In the genomic region with DNA sequence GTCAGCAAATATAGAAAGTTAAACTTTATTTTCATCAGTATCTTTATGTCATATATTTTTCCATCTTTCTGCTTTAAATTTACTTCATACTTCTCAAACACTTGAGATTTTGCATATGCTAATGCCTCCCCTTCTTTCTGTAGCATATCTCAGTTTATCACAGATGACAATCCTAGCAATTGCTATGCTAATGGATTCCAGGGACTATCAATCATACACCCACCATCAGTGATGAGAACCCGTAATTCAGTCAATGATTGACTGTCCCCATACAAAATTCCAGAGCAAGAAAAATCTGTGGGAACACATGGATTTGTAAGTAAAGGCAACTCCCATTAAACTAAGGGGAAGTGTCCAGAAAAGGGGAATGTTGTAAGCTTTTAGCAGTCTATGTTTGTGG, we compare ENCODE assay signal across 33 cellular contexts.
"Had no signal": no experiment of that assay in that cellular context is flagged by ENCODE, and none has a peak within 500 bp of the region (broad histone marks: within the 10 kb centered on the region; RNA-seq: fewer than 3 reads in every experiment).

No MANE protein-coding gene starts in this region.

- H3K27me3 ChIP-seq: MG63 had no signal

- H3K4me3 ChIP-seq: MG63 had no signal

- H3K36me3 ChIP-seq: MG63 had no signal

- H3K9me3 ChIP-seq: MG63 had no signal

- DNase-seq: Karpas-422, MG63, MM.1S, MV-4-11, NCI-H1048, NCI-H1092, NCI-H1092 treated with DMSO at 0.1 percent for 48 hours, NCI-H1105, NCI-H1105 treated with DMSO at 0.1 percent for 48 hours, NCI-H1417, NCI-H1417 treated with DMSO at 0.1 percent for 48 hours, NCI-H1436, NCI-H1436 treated with DMSO at 0.1 percent for 48 hours, NCI-H146, NCI-H1694, NCI-H1694 treated with DMSO at 0.1 percent for 48 hours, NCI-H187, NCI-H187 treated with DMSO at 0.1 percent for 48 hours, NCI-H1930, NCI-H2029, NCI-H2029 treated with DMSO at 0.1 percent for 48 hours, NCI-H2081, NCI-H2081 treated with DMSO at 0.1 percent for 48 hours, NCI-H2107, NCI-H2171, NCI-H2171 treated with DMSO at 0.1 percent for 48 hours, NCI-H2227 treated with DMSO at 0.1 percent for 48 hours, NCI-H226, NCI-H345, NCI-H446, NCI-H446 treated with DMSO at 0.1 percent for 48 hours, NCI-H510A, NCI-H510A treated with DMSO at 0.1 percent for 48 hours had no signal
